ENCODE assay signal across 8 cellular contexts in genomic region chr15:35751421-35752133, GRCh38.
DNase-seq lines count a peak whose midpoint lies in the region; ATAC-seq and TF ChIP-seq lines count a peak whose summit lies in the region.
"Had no signal": no experiment of that assay in that cellular context is flagged by ENCODE, and none has a peak within 500 bp of the region (broad histone marks: within the 10 kb centered on the region; RNA-seq: fewer than 3 reads in every experiment).

No MANE protein-coding gene starts in this region.

- H3K27ac Mint-ChIP-seq in endodermal cell, result no peak overlapping the region

- no peaks in the 10 kb centered on the region for H3K27me3 Mint-ChIP-seq in endodermal cell (ENCODE audit: insufficient read depth)

- WGBS in endodermal cell (ENCODE audit: insufficient coverage in 1 of 2, insufficient read length in 1 of 2), 2 experiments, result 45 to 47% methylated on average over 10 to 14 of the region's 14 CpGs

- ATAC-seq in HG02798 (IDR thresholded peaks at IDR 0.05; ENCODE audit: poor library complexity, unreplicated experiment), result peak; percentile 74

- no peak overlapping the region for H3K27ac ChIP-seq in endodermal cell (ENCODE audit: low read depth, low read length)
- H3K27ac ChIP-seq: epithelial cell of prostate had no signal

- no peaks in the 10 kb centered on the region for H3K36me3 Mint-ChIP-seq in endodermal cell (ENCODE audit: low read depth)

- H3K4me1 ChIP-seq in endodermal cell (ENCODE audit: control insufficient read depth, insufficient read depth, low read length), result no peaks in the 10 kb centered on the region

- TF ChIP-seq CTCF in GM12873 (IDR thresholded peaks at IDR 0.05; ENCODE audit: insufficient read depth, low read depth, low read length, missing control alignments) (peak; percentile 86), endodermal cell (conservative IDR thresholded peaks at IDR 0.05) (peak; percentile 88)

- H3K4me3 ChIP-seq in endodermal cell (ENCODE audit: low read length), result no peak overlapping the region

- H3K4me1 Mint-ChIP-seq in endodermal cell, result no peaks in the 10 kb centered on the region

- no peak overlapping the region for H3K9ac ChIP-seq in endodermal cell (ENCODE audit: extremely low read depth, low read length, poor library complexity, severe bottlenecking)

- peak; percentile 80 for DNase-seq in NCI-H2227 (lab: John Stamatoyannopoulos, UW; ENCODE audit: unreplicated experiment)
- DNase-seq in activated CD4-positive, alpha-beta T cell treated with anti-CD3 and anti-CD28 coated beads for 48 hours, result peak; percentile 74
- DNase-seq in endodermal cell, result peak; percentile 92
- DNase-seq in midbrain (lab: John Stamatoyannopoulos, UW), result peak; percentile 80
- peak; percentile 12 for DNase-seq in stimulated activated CD8-positive, alpha-beta memory T cell treated with anti-CD3 and anti-CD28 coated beads, Interleukin-7, amount 100 ng/mL, for 24 hours (ENCODE audit: low read depth)

- no peak overlapping the region for H3K4me3 Mint-ChIP-seq in endodermal cell

- H3K27me3 ChIP-seq in endodermal cell (ENCODE audit: control insufficient read depth, insufficient read depth, low read length, poor library complexity, severe bottlenecking), result no peaks in the 10 kb centered on the region

- no peaks in the 10 kb centered on the region for H3K36me3 ChIP-seq in endodermal cell (ENCODE audit: control insufficient read depth, insufficient read depth, low read length)

- no peaks in the 10 kb centered on the region for H3K9me3 Mint-ChIP-seq in endodermal cell

- H3K9me3 ChIP-seq in endodermal cell (ENCODE audit: control insufficient read depth, low read length), result no peaks in the 10 kb centered on the region

Comparison
In these comparisons a context has a peak if more than half of its experiments do, and no peak if none do; other contexts are left out.
1. DNase-seq: peak in every context shown above with its lines; median percentile 92 in endodermal cell; 80 in NCI-H2227; 80 in midbrain; 74 in activated CD4-positive, alpha-beta T cell treated with anti-CD3 and anti-CD28 coated beads for 48 hours; 12 in stimulated activated CD8-positive, alpha-beta memory T cell treated with anti-CD3 and anti-CD28 coated beads, Interleukin-7, amount 100 ng/mL, for 24 hours.